Comparison of ENCODE assay signal across 31 cellular contexts in the genomic region with DNA sequence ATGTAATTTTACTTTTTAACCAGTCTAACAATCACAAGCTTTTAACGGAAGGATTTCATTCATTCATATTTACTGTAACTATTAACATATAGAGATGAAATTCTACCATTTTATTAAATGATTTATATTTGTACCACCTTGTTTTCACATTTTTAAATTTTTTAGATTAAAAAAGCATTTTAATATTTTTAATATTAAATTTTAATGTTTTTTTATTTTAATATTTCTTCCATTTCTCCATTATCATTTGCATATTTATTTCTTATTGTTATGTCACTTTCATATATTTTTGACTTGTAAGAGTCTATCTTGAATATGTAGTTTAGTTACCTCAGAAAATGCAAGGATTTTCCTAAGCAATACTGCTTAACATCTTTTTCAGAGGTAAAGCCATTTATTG.
"Had no signal": no experiment of that assay in that cellular context is flagged by ENCODE, and none has a peak within 500 bp of the region (broad histone marks: within the 10 kb centered on the region; RNA-seq: fewer than 3 reads in every experiment).

No MANE protein-coding gene starts in this region.

- H3K36me3 Mint-ChIP-seq: neural progenitor cell; stimulated activated memory B cell treated with anti-CD40 and anti-IgM and Interleukin-4, amounts not matched to agents 10 μg/mL and 1 μg/mL and 100 μg/mL, for 72 hours had no signal

- H3K27ac Mint-ChIP-seq: natural killer cell; nephron; neural progenitor cell; progenitor cell of endocrine pancreas; stimulated activated memory B cell treated with anti-CD40 and anti-IgM and Interleukin-4, amounts not matched to agents 10 μg/mL and 1 μg/mL and 100 μg/mL, for 72 hours; stimulated activated naive CD8-positive, alpha-beta T cell treated with anti-CD3 and anti-CD28 coated beads, Interleukin-15, amount 100 ng/mL, for 72 hours had no signal

- H3K4me1 Mint-ChIP-seq: natural killer cell; nephron; neural progenitor cell; stimulated activated memory B cell treated with anti-CD40 and anti-IgM and Interleukin-4, amounts not matched to agents 10 μg/mL and 1 μg/mL and 100 μg/mL, for 72 hours; stimulated activated naive CD8-positive, alpha-beta T cell treated with anti-CD3 and anti-CD28 coated beads, Interleukin-15, amount 100 ng/mL, for 72 hours had no signal

- H3K27me3 Mint-ChIP-seq: progenitor cell of endocrine pancreas; stimulated activated memory B cell treated with anti-CD40 and anti-IgM and Interleukin-4, amounts not matched to agents 10 μg/mL and 1 μg/mL and 100 μg/mL, for 72 hours; stimulated activated naive CD8-positive, alpha-beta T cell treated with anti-CD3 and anti-CD28 coated beads, Interleukin-15, amount 100 ng/mL, for 72 hours had no signal

- FAIRE-seq: urothelium cell line had no signal

- H3K36me3 ChIP-seq: neural progenitor cell, ovary, right lobe of liver, sigmoid colon, spleen, suprapubic skin, tibial nerve, upper lobe of left lung, vagina had no signal

- DNase-seq: natural killer cell; occipital lobe; ovary; posterior cingulate gyrus; psoas muscle; right cardiac atrium; right lobe of liver; sigmoid colon; spleen; stimulated activated CD4-positive, alpha-beta T cell treated with anti-CD3 and anti-CD28 coated beads, Interleukin-12 subunit alpha, Interleukin-12 subunit beta, amount 100 ng/mL, for 4 hours; stimulated activated CD4-positive, alpha-beta T cell treated with anti-CD3 and anti-CD28 coated beads, Interleukin-1b, Interleukin-23, amount 100 ng/mL, for 48 hours; stimulated activated CD4-positive, alpha-beta T cell treated with anti-CD3 and anti-CD28 coated beads, Interleukin-4, amount 100 ng/mL, for 1 hour; stimulated activated CD4-positive, alpha-beta T cell treated with anti-CD3 and anti-CD28 coated beads, Interleukin-4, amount 100 ng/mL, for 4 hours; stimulated activated CD8-positive, alpha-beta memory T cell treated with anti-CD3 and anti-CD28 coated beads, Interleukin-4, amount 100 ng/mL, for 48 hours; stimulated activated naive CD4-positive, alpha-beta T cell; stimulated activated naive CD8-positive, alpha-beta T cell treated with anti-CD3 and anti-CD28 coated beads, Interleukin-15, amount 100 ng/mL, for 72 hours; stimulated activated naive CD8-positive, alpha-beta T cell treated with anti-CD3 and anti-CD28 coated beads, Interleukin-15, Interleukin-2, amounts not matched to agents 100 U/mL and 50 U/mL, for 24 hours; substantia nigra; testis; trophoblast cell; upper lobe of left lung had no signal

- H3K27ac ChIP-seq: neural progenitor cell, ovary, parathyroid adenoma, psoas muscle, right lobe of liver, sigmoid colon, spleen, suprapubic skin, testis, tibial nerve, upper lobe of left lung, vagina had no signal

- H3K4me1 ChIP-seq: neural progenitor cell, parathyroid adenoma, psoas muscle, right lobe of liver, sigmoid colon, spleen, suprapubic skin, testis, tibial nerve, upper lobe of left lung, vagina had no signal

- H3K9me3 Mint-ChIP-seq: nephron; neural progenitor cell; stimulated activated memory B cell treated with anti-CD40 and anti-IgM and Interleukin-4, amounts not matched to agents 10 μg/mL and 1 μg/mL and 100 μg/mL, for 72 hours had no signal

- H3K4me3 Mint-ChIP-seq: natural killer cell; nephron; neural progenitor cell; stimulated activated memory B cell treated with anti-CD40 and anti-IgM and Interleukin-4, amounts not matched to agents 10 μg/mL and 1 μg/mL and 100 μg/mL, for 72 hours; stimulated activated naive CD8-positive, alpha-beta T cell treated with anti-CD3 and anti-CD28 coated beads, Interleukin-15, amount 100 ng/mL, for 72 hours had no signal

- H3K4me3 ChIP-seq: neural progenitor cell, ovary, psoas muscle, right lobe of liver, sigmoid colon, smooth muscle cell, spleen, suprapubic skin, testis, tibial nerve, upper lobe of left lung, vagina had no signal

- H3K9me3 ChIP-seq: ovary, psoas muscle, right lobe of liver, sigmoid colon, suprapubic skin, testis, tibial nerve, upper lobe of left lung, vagina had no signal

- H3K9ac ChIP-seq: neural progenitor cell, parathyroid adenoma had no signal
